ENCODE assay signal across 9 cellular contexts in the genomic region with DNA sequence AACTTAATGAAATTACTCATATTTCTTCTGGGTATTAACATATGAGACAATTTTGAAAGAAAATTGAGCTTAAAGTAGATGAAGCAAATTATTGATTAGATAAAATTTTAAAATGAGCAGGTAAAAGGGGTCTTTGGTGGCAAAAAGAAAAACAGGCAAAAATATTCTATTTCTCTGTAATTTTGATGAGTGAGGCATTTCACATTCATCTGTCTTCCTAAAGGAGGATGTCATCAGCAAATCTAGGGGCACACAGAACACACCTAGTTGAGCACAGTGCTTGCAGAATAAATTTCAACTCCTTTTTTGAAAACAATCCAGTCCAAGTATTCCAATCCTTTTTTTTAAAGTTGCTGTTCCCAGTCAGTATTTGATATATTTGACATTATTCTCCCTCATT. TPM values are rescaled to one million over a fixed set of nuclear protein-coding genes. Genes with fewer than 3 reads are reported as not detected.
"Had no signal": no experiment of that assay in that cellular context is flagged by ENCODE, and none has a peak within 500 bp of the region (broad histone marks: within the 10 kb centered on the region; RNA-seq: fewer than 3 reads in every experiment).

No MANE protein-coding gene starts in this region.

- FAIRE-seq: G401.6, GM12878, GM12891, GM12892, GM18507, GM19239 had no signal

- H3K4me3 ChIP-seq: GM12878 had no signal

- ATAC-seq: GM12878 had no signal

- DNase-seq: GDM1, GF-D8 had no signal

RNA-seq across cellular contexts. Expression of gene ALDOB, which starts 20.7 kb away (rescaled TPM):
- total RNA-seq: G401 had no signal

RNA-seq across cellular contexts. Expression of gene BAAT, which starts 30.0 kb away (rescaled TPM):
- total RNA-seq: G401 had no signal
